In the genomic region with DNA sequence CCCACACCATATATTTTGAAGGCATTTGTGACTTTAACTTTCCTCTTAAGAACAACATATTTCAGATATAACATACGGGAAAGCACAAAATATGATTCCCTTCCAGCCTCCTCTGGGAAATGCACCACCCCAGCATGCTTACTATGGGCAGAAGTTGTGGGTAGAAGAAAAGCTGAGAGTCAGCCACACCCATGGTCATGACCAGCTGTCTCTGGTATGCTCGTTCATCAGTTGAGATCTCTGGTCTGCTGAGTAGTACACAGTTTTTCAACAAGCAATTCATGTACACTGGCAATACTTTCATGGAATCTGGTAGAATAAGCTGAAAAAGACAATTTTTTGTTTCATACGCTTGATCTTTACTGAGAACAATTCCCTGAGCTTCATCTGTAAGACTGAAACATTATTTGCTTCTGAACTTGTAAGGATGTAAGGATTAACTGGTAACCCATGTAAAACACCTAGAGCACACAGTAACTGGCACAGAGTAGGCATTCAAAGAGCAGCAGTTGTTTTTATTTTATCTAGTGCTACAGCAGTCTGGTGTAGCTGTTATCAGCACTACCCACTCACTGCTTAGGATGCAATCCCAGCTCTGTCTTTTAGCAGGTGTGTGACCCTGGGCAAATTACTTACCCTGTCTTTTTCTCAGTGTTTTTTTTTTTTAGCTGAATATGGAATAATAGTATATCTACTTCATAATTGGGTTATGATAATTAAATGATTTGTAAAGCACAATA, we compare ENCODE assay signal across 1 cellular context.
TF ChIP-seq lines count a peak whose summit lies in the region.

No MANE protein-coding gene starts in this region.

TF ChIP-seq in IMR-90, 13 proteins besides CTCF, POLR2A, EP300 and RAD21 (continued from another document):
- TF ChIP-seq, protein P1, sequence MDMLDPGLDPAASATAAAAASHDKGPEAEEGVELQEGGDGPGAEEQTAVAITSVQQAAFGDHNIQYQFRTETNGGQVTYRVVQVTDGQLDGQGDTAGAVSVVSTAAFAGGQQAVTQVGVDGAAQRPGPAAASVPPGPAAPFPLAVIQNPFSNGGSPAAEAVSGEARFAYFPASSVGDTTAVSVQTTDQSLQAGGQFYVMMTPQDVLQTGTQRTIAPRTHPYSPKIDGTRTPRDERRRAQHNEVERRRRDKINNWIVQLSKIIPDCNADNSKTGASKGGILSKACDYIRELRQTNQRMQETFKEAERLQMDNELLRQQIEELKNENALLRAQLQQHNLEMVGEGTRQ (IDR thresholded peaks at IDR 0.05; ENCODE audit: low read depth, low read length): no peak
- TF ChIP-seq NFE2L2 (IDR thresholded peaks at IDR 0.05; ENCODE audit: low read depth, low read length): no peak
